16 cellular contexts compared by ENCODE assay signal in the genomic region with DNA sequence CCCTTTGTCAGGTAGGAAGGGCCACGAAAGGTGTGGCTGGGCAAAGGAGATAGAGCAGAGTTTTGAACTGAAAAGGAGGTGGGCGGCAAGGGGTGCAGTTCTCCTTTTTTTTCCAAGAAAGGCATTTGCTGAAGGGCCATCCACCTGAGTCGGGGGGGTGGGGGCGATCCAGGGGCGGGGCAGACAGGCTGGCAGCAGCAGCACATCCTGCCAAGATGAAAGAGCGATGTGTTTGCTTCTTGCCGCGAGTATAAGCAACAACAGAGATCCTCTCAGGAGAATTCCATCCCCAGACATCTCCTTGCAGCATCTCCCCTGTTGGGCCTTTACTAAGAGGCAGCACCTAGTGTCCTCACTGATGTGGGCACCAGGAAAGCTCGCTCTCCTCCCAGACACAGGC.
DNase-seq lines count a peak whose midpoint lies in the region; ATAC-seq, FAIRE-seq and TF ChIP-seq lines count a peak whose summit lies in the region.
"Had no signal": no experiment of that assay in that cellular context is flagged by ENCODE, and none has a peak within 500 bp of the region (broad histone marks: within the 10 kb centered on the region; RNA-seq: fewer than 3 reads in every experiment).

No MANE protein-coding gene starts in this region.

- H3K4me3 ChIP-seq in DND-41 (ENCODE audit: low read depth in 1 of 2, low read length in 2 of 2) (no peak overlapping the region), neural progenitor cell (no peak overlapping the region), small intestine (ENCODE audit: low read depth in 1 of 2, low read length in 2 of 2) (no peak overlapping the region)
- H3K4me3 ChIP-seq: cardiac muscle cell, esophagus squamous epithelium, left ventricle myocardium inferior, ovary had no signal

- H3K9me3 ChIP-seq in DND-41 (ENCODE audit: insufficient read depth, low read length, severe bottlenecking) (no peaks in the 10 kb centered on the region), neural progenitor cell (ENCODE audit: low read depth) (no peaks in the 10 kb centered on the region), small intestine (ENCODE audit: control insufficient read depth, low read depth) (no peaks in the 10 kb centered on the region)
- H3K9me3 ChIP-seq: esophagus squamous epithelium, left ventricle myocardium inferior, ovary, Peyer's patch had no signal

- H3K27me3 ChIP-seq in DND-41 (ENCODE audit: insufficient read depth, low read length, poor library complexity), result no peaks in the 10 kb centered on the region
- H3K27me3 ChIP-seq in neural progenitor cell, result no peaks in the 10 kb centered on the region
- no peaks in the 10 kb centered on the region for H3K27me3 ChIP-seq in small intestine (ENCODE audit: control insufficient read depth in 2 of 2, insufficient read depth in 2 of 2, low read length in 2 of 2)
- H3K27me3 ChIP-seq: cardiac muscle cell, ovary, Peyer's patch had no signal

- H3K9me3 Mint-ChIP-seq in activated T-cell treated with anti-CD3 and anti-CD28 coated beads, Interleukin-2, amount 50 U/mL, for 24 hours, result no peaks in the 10 kb centered on the region
- H3K9me3 Mint-ChIP-seq in activated T-helper 1 cell treated with anti-CD3 and anti-CD28 coated beads, Interleukin-12 subunit alpha, Interleukin-12 subunit beta, Interleukin-2, Interleukin-4 antibody, amounts not matched to agents 30 ng/mL and 10 ng/mL and 1 ng/mL, durations not matched to agents 14 hours and 24 hours and 36 hours, result no peaks in the 10 kb centered on the region
- H3K9me3 Mint-ChIP-seq in neural progenitor cell, result no peaks in the 10 kb centered on the region

- WGBS in small intestine, 3 donors, result 71 to 78% (median 76%) methylated on average over 9 of the region's 9 CpGs

- H4K20me1 ChIP-seq in DND-41 (ENCODE audit: insufficient read depth, low read length), result no peaks in the 10 kb centered on the region
- H4K20me1 ChIP-seq in neural progenitor cell (ENCODE audit: low read depth), result no peaks in the 10 kb centered on the region

- H3K4me1 ChIP-seq in DND-41 (ENCODE audit: insufficient read depth, low read length) (peaks cover 25% of the 10 kb centered on the region), neural progenitor cell (peaks cover 56% of the 10 kb centered on the region), small intestine (ENCODE audit: control insufficient read depth in 2 of 2, insufficient read depth in 1 of 2, low read depth in 1 of 2, low read length in 1 of 2) (no peaks in the 10 kb centered on the region)

- H3K4me2 ChIP-seq in DND-41 (ENCODE audit: insufficient read depth, low read length) (no peak overlapping the region), neural progenitor cell (no peak overlapping the region)

- peaks cover 52% of the 10 kb centered on the region for H3K4me1 Mint-ChIP-seq in activated T-cell treated with anti-CD3 and anti-CD28 coated beads, Interleukin-2, amount 50 U/mL, for 24 hours (ENCODE audit: low read depth)
- peaks cover 57% of the 10 kb centered on the region for H3K4me1 Mint-ChIP-seq in activated T-helper 1 cell treated with anti-CD3 and anti-CD28 coated beads, Interleukin-12 subunit alpha, Interleukin-12 subunit beta, Interleukin-2, Interleukin-4 antibody, amounts not matched to agents 30 ng/mL and 10 ng/mL and 1 ng/mL, durations not matched to agents 14 hours and 24 hours and 36 hours (ENCODE audit: low read depth)
- peaks cover 43% of the 10 kb centered on the region for H3K4me1 Mint-ChIP-seq in neural progenitor cell

- no peak overlapping the region for H3K27ac ChIP-seq in DND-41 (ENCODE audit: low read length)
- no peak overlapping the region for H3K27ac ChIP-seq in neural progenitor cell
- H3K27ac ChIP-seq in small intestine (ENCODE audit: low read depth in 1 of 2, low read length in 1 of 2), result no peak overlapping the region
- H3K27ac ChIP-seq: cardiac muscle cell, esophagus squamous epithelium, left ventricle myocardium inferior, ovary had no signal

- TF ChIP-seq CTCF in DND-41 (IDR thresholded peaks at IDR 0.05; ENCODE audit: borderline replicate concordance, extremely low read depth, low read length, poor library complexity, severe bottlenecking) (no peak), neural progenitor cell (IDR thresholded peaks at IDR 0.05) (no peak)

- H3K36me3 Mint-ChIP-seq in activated T-cell treated with anti-CD3 and anti-CD28 coated beads, Interleukin-2, amount 50 U/mL, for 24 hours (ENCODE audit: low read depth), result no peaks in the 10 kb centered on the region
- H3K36me3 Mint-ChIP-seq in activated T-helper 1 cell treated with anti-CD3 and anti-CD28 coated beads, Interleukin-12 subunit alpha, Interleukin-12 subunit beta, Interleukin-2, Interleukin-4 antibody, amounts not matched to agents 30 ng/mL and 10 ng/mL and 1 ng/mL, durations not matched to agents 14 hours and 24 hours and 36 hours (ENCODE audit: low read depth), result no peaks in the 10 kb centered on the region
- no peaks in the 10 kb centered on the region for H3K36me3 Mint-ChIP-seq in neural progenitor cell

- H3K9ac ChIP-seq in DND-41 (ENCODE audit: low read depth, low read length) (no peak overlapping the region), neural progenitor cell (no peak overlapping the region)

- H3K27me3 Mint-ChIP-seq in activated T-cell treated with anti-CD3 and anti-CD28 coated beads, Interleukin-2, amount 50 U/mL, for 24 hours, result no peaks in the 10 kb centered on the region
- peaks cover 21% of the 10 kb centered on the region for H3K27me3 Mint-ChIP-seq in activated T-helper 1 cell treated with anti-CD3 and anti-CD28 coated beads, Interleukin-12 subunit alpha, Interleukin-12 subunit beta, Interleukin-2, Interleukin-4 antibody, amounts not matched to agents 30 ng/mL and 10 ng/mL and 1 ng/mL, durations not matched to agents 14 hours and 24 hours and 36 hours (ENCODE audit: insufficient read depth)
- peaks cover 4% of the 10 kb centered on the region for H3K27me3 Mint-ChIP-seq in neural progenitor cell (ENCODE audit: insufficient read depth, low read depth)

- DNase-seq in activated T-cell treated with anti-CD3 and anti-CD28 coated beads, Interleukin-2, amount 50 U/mL, for 24 hours, result peak; percentile 43
- no peak for DNase-seq in activated T-cell treated with anti-CD3 and anti-CD28 coated beads, Interleukin-2, amount 50 U/mL, for 1 hour
- DNase-seq in DND-41, result peak; percentile 24
- no peak for DNase-seq in activated T-helper 1 cell treated with anti-CD3 and anti-CD28 coated beads, Interleukin-12 subunit alpha, Interleukin-12 subunit beta, Interleukin-2, Interleukin-4 antibody, amounts not matched to agents 30 ng/mL and 10 ng/mL and 1 ng/mL, durations not matched to agents 14 hours and 24 hours and 36 hours (ENCODE audit: low spot score)
- DNase-seq in neural progenitor cell (ENCODE audit: low spot score), result no peak
- no peak for DNase-seq in small intestine
- DNase-seq in COLO668 (lab: John Stamatoyannopoulos, UW; ENCODE audit: unreplicated experiment), result no peak
- DNase-seq in SKM-1 (lab: John Stamatoyannopoulos, UW; ENCODE audit: unreplicated experiment), result no peak
- DNase-seq: activated CD8-positive, alpha-beta memory T cell treated with anti-CD3 and anti-CD28 coated beads, Interleukin-2, amount 50 U/mL, for 4 hours; EL; esophagus squamous epithelium; left ventricle myocardium inferior; NCI-H1417 treated with DMSO at 0.1 percent for 48 hours; ovary had no signal

- H3K27ac Mint-ChIP-seq in activated T-cell treated with anti-CD3 and anti-CD28 coated beads, Interleukin-2, amount 50 U/mL, for 24 hours, result peak overlapping the region; percentile 83
- no peak overlapping the region for H3K27ac Mint-ChIP-seq in activated T-helper 1 cell treated with anti-CD3 and anti-CD28 coated beads, Interleukin-12 subunit alpha, Interleukin-12 subunit beta, Interleukin-2, Interleukin-4 antibody, amounts not matched to agents 30 ng/mL and 10 ng/mL and 1 ng/mL, durations not matched to agents 14 hours and 24 hours and 36 hours
- peak overlapping the region; percentile 22 for H3K27ac Mint-ChIP-seq in neural progenitor cell

- H3K79me2 ChIP-seq in DND-41 (ENCODE audit: insufficient read depth, low read length) (no peaks in the 10 kb centered on the region), neural progenitor cell (ENCODE audit: low read depth) (no peaks in the 10 kb centered on the region)

- peak; percentile 34; the same call in 1 of the 3 replicates for ATAC-seq in DND-41 (ENCODE audit: insufficient read depth, low read depth)

- no peaks in the 10 kb centered on the region for H3K36me3 ChIP-seq in DND-41 (ENCODE audit: insufficient read depth, low read length)
- H3K36me3 ChIP-seq in neural progenitor cell, result no peaks in the 10 kb centered on the region
- no peaks in the 10 kb centered on the region for H3K36me3 ChIP-seq in small intestine (ENCODE audit: control insufficient read depth in 2 of 2, insufficient read depth in 2 of 2, low read length in 2 of 2)
- H3K36me3 ChIP-seq: cardiac muscle cell, esophagus squamous epithelium, left ventricle myocardium inferior, ovary, Peyer's patch had no signal

- H3K4me3 Mint-ChIP-seq in activated T-cell treated with anti-CD3 and anti-CD28 coated beads, Interleukin-2, amount 50 U/mL, for 24 hours, result peak overlapping the region; percentile 64
- H3K4me3 Mint-ChIP-seq in activated T-helper 1 cell treated with anti-CD3 and anti-CD28 coated beads, Interleukin-12 subunit alpha, Interleukin-12 subunit beta, Interleukin-2, Interleukin-4 antibody, amounts not matched to agents 30 ng/mL and 10 ng/mL and 1 ng/mL, durations not matched to agents 14 hours and 24 hours and 36 hours, result peak overlapping the region; percentile 71
- no peak overlapping the region for H3K4me3 Mint-ChIP-seq in neural progenitor cell

- peaks cover 17% of the 10 kb centered on the region for H3F3A ChIP-seq in neural progenitor cell (ENCODE audit: low read depth)

- intact Hi-C loops in activated T-helper 1 cell treated with anti-CD3 and anti-CD28 coated beads, Interleukin-12 subunit alpha, Interleukin-12 subunit beta, Interleukin-2, Interleukin-4 antibody, amounts not matched to agents 30 ng/mL and 10 ng/mL and 1 ng/mL, durations not matched to agents 14 hours and 24 hours and 36 hours (cut with micrococcal nuclease), result loop anchor here (2.0 to 10.0 kb wide), 2 partner anchors 179 to 613 kb away; a partner anchor contains a TSS

- H2AFZ ChIP-seq in DND-41 (ENCODE audit: low read depth, low read length), result no peak overlapping the region
- no peak overlapping the region for H2AFZ ChIP-seq in neural progenitor cell (replicated peaks)

- no peak for FAIRE-seq in small intestine (lab: Jason Lieb, UNC)

Comparison
In these comparisons a context has a peak if more than half of its experiments do, and no peak if none do; other contexts are left out.
1. DNase-seq: peak in activated T-cell treated with anti-CD3 and anti-CD28 coated beads, Interleukin-2, amount 50 U/mL, for 24 hours (single experiment) and DND-41 (single experiment); none in activated T-cell treated with anti-CD3 and anti-CD28 coated beads, Interleukin-2, amount 50 U/mL, for 1 hour (single experiment), activated T-helper 1 cell treated with anti-CD3 and anti-CD28 coated beads, Interleukin-12 subunit alpha, Interleukin-12 subunit beta, Interleukin-2, Interleukin-4 antibody, amounts not matched to agents 30 ng/mL and 10 ng/mL and 1 ng/mL, durations not matched to agents 14 hours and 24 hours and 36 hours (single experiment), neural progenitor cell (single experiment), small intestine (single experiment), COLO668 (single experiment) and SKM-1 (single experiment).